Comparison of ENCODE assay signal across 8 cellular contexts in genomic region chr3:102629943-102630342, GRCh38.
"Had no signal": no experiment of that assay in that cellular context is flagged by ENCODE, and none has a peak within 500 bp of the region (broad histone marks: within the 10 kb centered on the region; RNA-seq: fewer than 3 reads in every experiment).

No MANE protein-coding gene starts in this region.

- FAIRE-seq: G401.6, GM12878, GM12891, GM12892, GM18507, GM19239 had no signal

- ATAC-seq: GM12878 had no signal

- H3K4me3 ChIP-seq: GM12878 had no signal

- DNase-seq: GDM1, GF-D8 had no signal
